8 cellular contexts compared by ENCODE assay signal in genomic region chr19:52570005-52570861, GRCh38. TPM values are rescaled to one million over a fixed set of nuclear protein-coding genes. Genes with fewer than 3 reads are reported as not detected.
A peak's percentile ranks its signal among the peaks of the same experiment; 100 is the strongest.
DNase-seq lines count a peak whose midpoint lies in the region; ATAC-seq and TF ChIP-seq lines count a peak whose summit lies in the region.

Gene ZNF701 (plus strand): TSS chr19:52570287. CDS start chr19:52574148, 3,861 bp downstream.

- H3K27me3 ChIP-seq in CD8-positive, alpha-beta memory T cell (ENCODE audit: insufficient read depth, low read length, poor library complexity, severe bottlenecking), result no peaks in the 10 kb centered on the region
- no peaks in the 10 kb centered on the region for H3K27me3 ChIP-seq in HUES48 (ENCODE audit: control insufficient read depth, insufficient read depth, low read length)
- no peaks in the 10 kb centered on the region for H3K27me3 ChIP-seq in stomach

- H3K4me1 ChIP-seq in CD8-positive, alpha-beta memory T cell (ENCODE audit: insufficient read depth, low read length), result peaks cover 9% of the 10 kb centered on the region
- H3K4me1 ChIP-seq in HUES48 (ENCODE audit: control insufficient read depth, insufficient read depth, low read length), result peaks cover 17% of the 10 kb centered on the region
- peaks cover 5 to 21% (median 18%) of the 10 kb centered on the region in 4 donors for H3K4me1 ChIP-seq in stomach

- WGBS in stomach, 5 donors, result 0 to 1% (median 1%) methylated on average over 53 to 57 of the region's 57 CpGs

- H3K4me3 ChIP-seq in CD8-positive, alpha-beta memory T cell (ENCODE audit: low read length), result peak within 1 kb of the TSS; percentile 98
- peak within 1 kb of the TSS; percentile 99 for H3K4me3 ChIP-seq in HUES48 (ENCODE audit: low read depth, low read length)
- peak within 1 kb of the TSS; percentile 91 to 96 for H3K4me3 ChIP-seq in foreskin fibroblast (ENCODE audit: low read depth in 1 of 2, low read length in 2 of 2)
- H3K4me3 ChIP-seq in stomach, result peak within 1 kb of the TSS; percentile 62 to 87 (median 76)

- peak in 2 of 4 donors; percentile 38 to 77 for TF ChIP-seq POLR2A in stomach (IDR thresholded peaks at IDR 0.05)

- H3K4me3 Mint-ChIP-seq in CD8-positive, alpha-beta memory T cell, result peak within 1 kb of the TSS; percentile 90 to 98 (median 94)
- H3K4me3 Mint-ChIP-seq in neural crest cell, result peak within 1 kb of the TSS; percentile 90

- peaks cover 35 to 50% (median 43%) of the 10 kb centered on the region in 3 donors for H3K4me1 Mint-ChIP-seq in CD8-positive, alpha-beta memory T cell
- peaks cover 28% of the 10 kb centered on the region for H3K4me1 Mint-ChIP-seq in neural crest cell

- DNase-seq in CD8-positive, alpha-beta memory T cell, result peak; percentile 93 to 96 (median 94)
- DNase-seq in RWPE1 (ENCODE audit: low spot score) (peak; percentile 89), activated gamma-delta T cell treated with Interleukin-2 at 50 U/mL for 16 hours (peak; percentile 95), foreskin fibroblast (peak; percentile 88 to 97), neural crest cell (ENCODE audit: low read depth, low spot score) (peak; percentile 97), stomach (peak; percentile 97)

- peaks cover 12% of the 10 kb centered on the region for H3K9me3 ChIP-seq in CD8-positive, alpha-beta memory T cell (ENCODE audit: low read length)
- H3K9me3 ChIP-seq in HUES48 (ENCODE audit: control insufficient read depth, insufficient read depth, low read length) (no peaks in the 10 kb centered on the region), stomach (peaks cover 0 to 58% (median 27%) of the 10 kb centered on the region in 4 donors)

- H3K27me3 Mint-ChIP-seq in CD8-positive, alpha-beta memory T cell, result peaks cover 0 to 2% of the 10 kb centered on the region in 2 donors
- no peaks in the 10 kb centered on the region for H3K27me3 Mint-ChIP-seq in neural crest cell (ENCODE audit: low read depth)

- H3K9me3 Mint-ChIP-seq in CD8-positive, alpha-beta memory T cell, result peaks cover 0 to 41% (median 19%) of the 10 kb centered on the region in 5 donors
- H3K9me3 Mint-ChIP-seq in neural crest cell, result no peaks in the 10 kb centered on the region

- no peak for TF ChIP-seq EP300 in stomach (IDR thresholded peaks at IDR 0.05)

- TF ChIP-seq CTCF in RWPE1 (conservative IDR thresholded peaks at IDR 0.05; ENCODE audit: low read depth), result no peak
- TF ChIP-seq CTCF in foreskin fibroblast (IDR thresholded peaks at IDR 0.05; ENCODE audit: low read depth, low read length), result no peak
- peak; percentile 49 for TF ChIP-seq CTCF in neural crest cell (conservative IDR thresholded peaks at IDR 0.05)
- peak in 4 of 7 experiments; percentile 7 to 60 (median 28) for TF ChIP-seq CTCF in stomach (IDR thresholded peaks at IDR 0.05)

- peaks cover 38 to 46% (median 41%) of the 10 kb centered on the region in 3 donors for H3K36me3 Mint-ChIP-seq in CD8-positive, alpha-beta memory T cell
- peaks cover 12% of the 10 kb centered on the region for H3K36me3 Mint-ChIP-seq in neural crest cell (ENCODE audit: low read depth)

- POLR2A ChIA-PET in CD8-positive, alpha-beta memory T cell (lab: Charles Lee), result no interaction called here
- POLR2A ChIA-PET in RWPE1 (lab: Yijun Ruan, JAX; ENCODE audit: low non-redundant PET), result no interaction called here

- peak within 1 kb of the TSS; percentile 69 to 98 (median 95) for H3K27ac Mint-ChIP-seq in CD8-positive, alpha-beta memory T cell
- peak within 1 kb of the TSS; percentile 98 for H3K27ac Mint-ChIP-seq in neural crest cell (ENCODE audit: unreplicated experiment)

- peaks cover 12% of the 10 kb centered on the region for H3K36me3 ChIP-seq in CD8-positive, alpha-beta memory T cell (ENCODE audit: insufficient read depth, low read length)
- H3K36me3 ChIP-seq in HUES48 (ENCODE audit: control insufficient read depth, insufficient read depth, low read length) (peaks cover 31% of the 10 kb centered on the region), stomach (peaks cover 20 to 37% (median 35%) of the 10 kb centered on the region in 4 donors)

- CTCF ChIA-PET in CD8-positive, alpha-beta memory T cell (lab: Charles Lee), result no interaction called here
- CTCF ChIA-PET in RWPE1 (lab: Yijun Ruan, JAX), result no interaction called here

- ATAC-seq in GM21360 (IDR thresholded peaks at IDR 0.05; ENCODE audit: unreplicated experiment), result peak; percentile 86

- H3K27ac ChIP-seq in CD8-positive, alpha-beta memory T cell (ENCODE audit: low read depth, low read length), result peak within 1 kb of the TSS; percentile 84
- H3K27ac ChIP-seq in HUES48 (ENCODE audit: low read depth, low read length), result peak within 1 kb of the TSS; percentile 97
- H3K27ac ChIP-seq in RWPE1, result peak within 1 kb of the TSS; percentile 91
- peak within 1 kb of the TSS; percentile 82 to 92 (median 88) for H3K27ac ChIP-seq in stomach

- H3K9ac ChIP-seq in HUES48 (ENCODE audit: low read depth, low read length), result peak within 1 kb of the TSS; percentile 93

- intact Hi-C loops in stomach (cut with DNase I; ENCODE audit: low total_unique reads), result no loop called here

RNA-seq across cellular contexts. Expression of gene ZNF701, which starts in this region (rescaled TPM):
- 10 to 100 TPM; 16.8 to 18.3 TPM for total RNA-seq in CD8-positive, alpha-beta memory T cell
- polyA plus RNA-seq in CD8-positive, alpha-beta memory T cell, result 17.7 TPM
- 17.3 and 18.7 TPM in 2 replicates for total RNA-seq in neural crest cell
- total RNA-seq in stomach, result 10 to 100 TPM in 2 of 5 donors, 1 to 10 TPM in 3; 1.2 to 28.1 (median 9.0) TPM
- polyA plus RNA-seq in stomach, result 1 to 10 TPM; 4.1 to 4.7 (median 4.2) TPM

Comparison
In these comparisons a context has a peak if more than half of its experiments do, and no peak if none do; other contexts are left out.
1. Peak in every context shown above with its lines: DNase-seq, ATAC-seq, H3K4me3 ChIP-seq and H3K27ac ChIP-seq.
2. CTCF ChIP-seq: peak in neural crest cell (single experiment) and stomach (4 of 7); none in RWPE1 (single experiment) and foreskin fibroblast (single experiment).